ENCODE assay signal across 25 cellular contexts in genomic region chr11:59765068-59765770, GRCh38. TPM values are rescaled to one million over a fixed set of nuclear protein-coding genes. Genes with fewer than 3 reads are reported as not detected.
A peak's percentile ranks its signal among the peaks of the same experiment; 100 is the strongest.
DNase-seq lines count a peak whose midpoint lies in the region; ATAC-seq, FAIRE-seq and TF ChIP-seq lines count a peak whose summit lies in the region.
"Had no signal": no experiment of that assay in that cellular context is flagged by ENCODE, and none has a peak within 500 bp of the region (broad histone marks: within the 10 kb centered on the region; RNA-seq: fewer than 3 reads in every experiment).

No MANE protein-coding gene starts in this region.

- H3K27ac ChIP-seq in K562 (ENCODE audit: extremely low read depth, low read depth, low read length), result no peak overlapping the region
- no peak overlapping the region for H3K27ac ChIP-seq in neural progenitor cell
- H3K27ac ChIP-seq: body of pancreas, gastroesophageal sphincter, SK-N-MC had no signal

- intact Hi-C loops in K562 (cut with micrococcal nuclease), result no loop called here

- no peaks in the 10 kb centered on the region for H3K27me3 Mint-ChIP-seq in neural progenitor cell (ENCODE audit: insufficient read depth, low read depth)
- H3K27me3 Mint-ChIP-seq: activated CD4-positive, alpha-beta T cell treated with anti-CD3 and anti-CD28 coated beads for 36 hours had no signal

- H3K36me3 Mint-ChIP-seq in neural progenitor cell, result no peaks in the 10 kb centered on the region

- H3K9me3 Mint-ChIP-seq in neural progenitor cell, result no peaks in the 10 kb centered on the region

- CTCF ChIA-PET in K562 (lab: Yijun Ruan, JAX; ENCODE audit: low intra/inter-chr PET ratio), result no interaction called here

- in situ Hi-C loops in K562 (cut with MboI), result no loop called here

- POLR2A ChIA-PET in K562 (lab: Yijun Ruan, JAX), result interaction anchor here (0.8 to 3.4 kb wide), 2 partner anchors 10 kb away, joined by 3 to 32 read pairs; partner anchors contain the start of gene STX3

- H4K20me1 ChIP-seq in K562 (replicated peaks; ENCODE audit: control insufficient read depth, insufficient read depth, low read length), result peaks cover 23% of the 10 kb centered on the region
- H4K20me1 ChIP-seq in neural progenitor cell (ENCODE audit: low read depth), result peaks cover 8% of the 10 kb centered on the region

- WGBS in K562 (ENCODE audit: insufficient coverage, low coverage, missing lambda C conversion rate), result 44% methylated on average over 6 of the region's 6 CpGs

- FAIRE-seq in K562 (lab: Jason Lieb, UNC), result no peak
- FAIRE-seq: colon, RCC 7860 had no signal

- H3K9me3 ChIP-seq in K562 (replicated peaks; ENCODE audit: control insufficient read depth, insufficient read depth, low read depth, low read length) (no peaks in the 10 kb centered on the region), neural progenitor cell (ENCODE audit: low read depth) (no peaks in the 10 kb centered on the region)
- H3K9me3 ChIP-seq: body of pancreas, gastroesophageal sphincter had no signal

- no TSS peak for BruUV-seq in K562 (replicated peaks; lab: Mats Ljungman, UMichigan)

- TF ChIP-seq CTCF in K562 (IDR thresholded peaks at IDR 0.05 in 2 of 3, conservative IDR thresholded peaks at IDR 0.05 in 1 of 3; ENCODE audit: insufficient read depth in 2 of 3, low read depth in 1 of 3, low read length in 3 of 3) (no peak), neural progenitor cell (IDR thresholded peaks at IDR 0.05) (no peak)

- no peak overlapping the region for H3K9ac ChIP-seq in K562 (ENCODE audit: insufficient read depth in 1 of 2, low read depth in 2 of 2, low read length in 2 of 2)
- no peak overlapping the region for H3K9ac ChIP-seq in neural progenitor cell

- H3K4me3 Mint-ChIP-seq in neural progenitor cell, result no peak overlapping the region
- H3K4me3 Mint-ChIP-seq: activated CD4-positive, alpha-beta T cell treated with anti-CD3 and anti-CD28 coated beads for 36 hours had no signal

- H3K27me3 ChIP-seq in K562 (ENCODE audit: control insufficient read depth in 2 of 2, insufficient read depth in 2 of 2, low read length in 2 of 2) (no peaks in the 10 kb centered on the region), neural progenitor cell (no peaks in the 10 kb centered on the region)
- H3K27me3 ChIP-seq: body of pancreas, gastroesophageal sphincter had no signal

- H3K36me3 ChIP-seq in K562 (ENCODE audit: control insufficient read depth, insufficient read depth, low read length) (peaks cover 37% of the 10 kb centered on the region; the same call in 2 of the 3 replicates), neural progenitor cell (no peaks in the 10 kb centered on the region)

- no peak overlapping the region for H3K4me3 ChIP-seq in K562
- no peak overlapping the region for H3K4me3 ChIP-seq in neural progenitor cell
- H3K4me3 ChIP-seq: body of pancreas, gastroesophageal sphincter, SK-N-MC had no signal

- TF ChIP-seq EP300 in K562 (IDR thresholded peaks at IDR 0.05; ENCODE audit: low read length), result no peak

- H3K4me1 ChIP-seq in K562 (replicated peaks in 1 of 2; ENCODE audit: control insufficient read depth in 2 of 2, insufficient read depth in 2 of 2, low read length in 2 of 2) (peaks cover 20 to 35% of the 10 kb centered on the region in 2 experiments), neural progenitor cell (peaks cover 18% of the 10 kb centered on the region)

- H3K4me2 ChIP-seq in K562 (ENCODE audit: insufficient read depth, low read length) (no peak overlapping the region), neural progenitor cell (peak overlapping the region; percentile 52)

- H3K27ac Mint-ChIP-seq in neural progenitor cell, result no peak overlapping the region
- H3K27ac Mint-ChIP-seq: activated CD4-positive, alpha-beta T cell treated with anti-CD3 and anti-CD28 coated beads for 36 hours had no signal

- H3K9me1 ChIP-seq in K562 (ENCODE audit: control insufficient read depth, insufficient read depth, low read length), result peaks cover 2% of the 10 kb centered on the region

- DNase-seq in Ammon's horn (ENCODE audit: low spot score) (peak; percentile 26), CD1c-positive myeloid dendritic cell (ENCODE audit: extremely low spot score) (peak; percentile 75), K562 (ENCODE audit: extremely low read depth in 1 of 4, low spot score in 3 of 4) (no peak), neural progenitor cell (ENCODE audit: low spot score) (no peak), cerebellum (ENCODE audit: low spot score) (no peak), DMS53 treated with DMSO at 0.1 percent for 48 hours (lab: John Stamatoyannopoulos, UW; ENCODE audit: unreplicated experiment) (no peak)
- DNase-seq in activated CD4-positive, alpha-beta T cell treated with anti-CD3 and anti-CD28 coated beads for 48 hours, result no peak
- DNase-seq: activated CD4-positive, alpha-beta T cell treated with anti-CD3 and anti-CD28 coated beads for 36 hours; activated naive CD4-positive, alpha-beta T cell treated with anti-CD3 and anti-CD28 coated beads, Interleukin-2, amount 50 U/mL, for 16 hours; activated T-cell treated with anti-CD3 and anti-CD28 coated beads, Interleukin-2, amount 50 U/mL, for 1 hour; AML-193; body of pancreas; DMS 273 treated with DMSO at 0.1 percent for 48 hours; left ventricle myocardium superior; NCI-H1436; NCI-H2171 treated with DMSO at 0.1 percent for 48 hours; NCI-H774; stimulated activated CD4-positive, alpha-beta T cell treated with anti-CD3 and anti-CD28 coated beads, Interleukin-2, amount 100 ng/mL, for 24 hours had no signal

- no peak for TF ChIP-seq POLR2A in K562 (conservative IDR thresholded peaks at IDR 0.05)

- H3K4me1 Mint-ChIP-seq in neural progenitor cell, result peaks cover 4% of the 10 kb centered on the region

- no peaks in the 10 kb centered on the region for H3F3A ChIP-seq in neural progenitor cell (ENCODE audit: low read depth)

- no peak for TF ChIP-seq RAD21 in K562 (CRISPR knock-in tag; conservative IDR thresholded peaks at IDR 0.05 in 1 of 2, IDR thresholded peaks at IDR 0.05 in 1 of 2)

- no peak overlapping the region for H2AFZ ChIP-seq in K562 (ENCODE audit: low read depth, low read length)
- H2AFZ ChIP-seq in neural progenitor cell (replicated peaks), result no peak overlapping the region

- ATAC-seq in K562, result no peak
- ATAC-seq: activated CD4-positive, alpha-beta T cell treated with anti-CD3 and anti-CD28 coated beads for 36 hours; body of pancreas; gastroesophageal sphincter; left ventricle myocardium superior had no signal

- peaks cover 70% of the 10 kb centered on the region for H3K79me2 ChIP-seq in K562 (ENCODE audit: control insufficient read depth, insufficient read depth, low read length)
- peaks cover 74% of the 10 kb centered on the region for H3K79me2 ChIP-seq in neural progenitor cell (ENCODE audit: low read depth)

RNA-seq across cellular contexts. Expression of gene STX3, which starts 10.0 kb away (rescaled TPM):
- 37.7 and 53.0 TPM in 2 replicates for total RNA-seq in K562 (2011; cell fraction: chromatin; rRNA removed; ENCODE audit: low replicate concordance)
- total RNA-seq in K562 (2011; cell fraction: nucleolus; rRNA removed), result 20.0 and 22.1 TPM in 2 replicates
- 33.5 and 50.9 TPM in 2 replicates for total RNA-seq in K562 (2011; cell fraction: nucleoplasm; rRNA removed)
- 46.2 and 48.2 TPM in 2 replicates for total RNA-seq in K562 (2014; rRNA removed)
- 60.5 and 67.7 TPM in 2 replicates for total RNA-seq in K562 (2014; rRNA removed; fragmentation: Illumina TruSeq; extraction: Trizol)
- total RNA-seq in K562 (2015; rRNA removed; fragmentation: Illumina TruSeq; extraction: Trizol), result 91.6 and 94.0 TPM in 2 replicates
- 37.1 and 37.5 TPM in 2 replicates for total RNA-seq in K562 (2021)
- polyA plus RNA-seq in K562 (2011; rRNA removed), result 56.0 and 75.4 TPM in 2 replicates
- polyA plus RNA-seq in K562 (2011; cell fraction: cytosol; rRNA removed), result 37.5 and 56.2 TPM in 2 replicates
- 27.6 and 52.1 TPM in 2 replicates for polyA plus RNA-seq in K562 (2011; cell fraction: nucleus; rRNA removed)
- 50.5 and 70.4 TPM in 2 replicates for polyA plus RNA-seq in K562 (2012)
- 52.1 and 54.2 TPM in 2 replicates for polyA plus RNA-seq in K562 (2014; fragmentation: Illumina TruSeq; extraction: Trizol)
- polyA plus RNA-seq in K562 (2014; fragmentation: Nextera tagmentation; extraction: Ambion mirVana), result 10 to 100 TPM; 12.0 to 14.4 TPM
- polyA plus RNA-seq in K562 (2014; rRNA removed), result 48.7 and 52.2 TPM in 2 replicates
- polyA minus RNA-seq in K562 (2011; rRNA and poly(A)+ RNA removed), result 58.8 and 76.1 TPM in 2 replicates
- 20.0 and 27.8 TPM in 2 replicates for polyA minus RNA-seq in K562 (2011; cell fraction: cytosol; rRNA and poly(A)+ RNA removed)
- 15.6 and 39.2 TPM in 2 replicates for polyA minus RNA-seq in K562 (2011; cell fraction: nucleus; rRNA and poly(A)+ RNA removed)
- 34.8 and 52.4 TPM in 2 replicates for total RNA-seq in neural progenitor cell (ENCODE audit: low replicate concordance)
- 22.2 TPM for total RNA-seq in cerebellum

RNA-seq across cellular contexts. Expression of gene MRPL16, which starts 45.4 kb away (rescaled TPM):
- 44.3 and 58.4 TPM in 2 replicates for total RNA-seq in K562 (2011; cell fraction: chromatin; rRNA removed; ENCODE audit: low replicate concordance)
- total RNA-seq in K562 (2011; cell fraction: nucleolus; rRNA removed), result 43.0 and 45.4 TPM in 2 replicates
- 63.6 and 81.8 TPM in 2 replicates for total RNA-seq in K562 (2011; cell fraction: nucleoplasm; rRNA removed)
- 166 and 202 TPM in 2 replicates for total RNA-seq in K562 (2014; rRNA removed)
- total RNA-seq in K562 (2014; rRNA removed; fragmentation: Illumina TruSeq; extraction: Trizol), result 157 and 158 TPM in 2 replicates
- 139 and 146 TPM in 2 replicates for total RNA-seq in K562 (2015; rRNA removed; fragmentation: Illumina TruSeq; extraction: Trizol)
- 157 and 168 TPM in 2 replicates for total RNA-seq in K562 (2021)
- polyA plus RNA-seq in K562 (2011; rRNA removed), result 106 and 172 TPM in 2 replicates
- 79.0 and 152 TPM in 2 replicates for polyA plus RNA-seq in K562 (2011; cell fraction: cytosol; rRNA removed)
- 60.6 and 127 TPM in 2 replicates for polyA plus RNA-seq in K562 (2011; cell fraction: nucleus; rRNA removed)
- 108 and 136 TPM in 2 replicates for polyA plus RNA-seq in K562 (2012)
- 209 and 212 TPM in 2 replicates for polyA plus RNA-seq in K562 (2014; fragmentation: Illumina TruSeq; extraction: Trizol)
- 10 to 100 TPM; 63.3 to 99.3 TPM for polyA plus RNA-seq in K562 (2014; fragmentation: Nextera tagmentation; extraction: Ambion mirVana)
- polyA plus RNA-seq in K562 (2014; rRNA removed), result 191 and 196 TPM in 2 replicates
- 66.3 and 111 TPM in 2 replicates for polyA minus RNA-seq in K562 (2011; rRNA and poly(A)+ RNA removed)
- polyA minus RNA-seq in K562 (2011; cell fraction: cytosol; rRNA and poly(A)+ RNA removed), result 36.9 and 52.2 TPM in 2 replicates
- 16.4 and 34.3 TPM in 2 replicates for polyA minus RNA-seq in K562 (2011; cell fraction: nucleus; rRNA and poly(A)+ RNA removed)
- 42.3 and 49.8 TPM in 2 replicates for total RNA-seq in neural progenitor cell (ENCODE audit: low replicate concordance)
- 14.3 TPM for total RNA-seq in cerebellum

RNA-seq across cellular contexts. Expression of gene OR10V1, which starts 51.6 kb away (rescaled TPM):
- not detected in 2 replicates for total RNA-seq in K562 (2011; cell fraction: chromatin; rRNA removed; ENCODE audit: low replicate concordance)
- not detected in 2 replicates for total RNA-seq in K562 (2011; cell fraction: nucleolus; rRNA removed)
- not detected in 2 replicates for total RNA-seq in K562 (2011; cell fraction: nucleoplasm; rRNA removed)
- total RNA-seq in K562 (2014; rRNA removed) (not detected in 2 replicates), K562 (2014; rRNA removed; fragmentation: Illumina TruSeq; extraction: Trizol) (not detected in 2 replicates), K562 (2015; rRNA removed; fragmentation: Illumina TruSeq; extraction: Trizol) (not detected in 2 replicates), K562 (2021) (not detected in 2 replicates), neural progenitor cell (ENCODE audit: low replicate concordance) (not detected in 2 replicates), cerebellum (not detected)
- polyA plus RNA-seq in K562 (2011; rRNA removed) (not detected in 2 replicates), K562 (2014; fragmentation: Illumina TruSeq; extraction: Trizol) (not detected in 2 replicates), K562 (2014; fragmentation: Nextera tagmentation; extraction: Ambion mirVana) (not detected), K562 (2014; rRNA removed) (not detected in 2 replicates)
- polyA plus RNA-seq in K562 (2011; cell fraction: cytosol; rRNA removed), result not detected in 2 replicates
- polyA plus RNA-seq in K562 (2011; cell fraction: nucleus; rRNA removed), result not detected in 2 replicates
- polyA plus RNA-seq in K562 (2012), result not detected in 2 replicates
- not detected in 2 replicates for polyA minus RNA-seq in K562 (2011; rRNA and poly(A)+ RNA removed)
- not detected in 2 replicates for polyA minus RNA-seq in K562 (2011; cell fraction: cytosol; rRNA and poly(A)+ RNA removed)
- not detected in 2 replicates for polyA minus RNA-seq in K562 (2011; cell fraction: nucleus; rRNA and poly(A)+ RNA removed)
- total RNA-seq: activated CD4-positive, alpha-beta T cell treated with anti-CD3 and anti-CD28 coated beads for 36 hours; body of pancreas; gastroesophageal sphincter; HT1080; left ventricle myocardium superior; LHCN-M2; osteocyte had no signal

Comparison
In these comparisons a context has a peak if more than half of its experiments do, and no peak if none do; other contexts are left out.
1. DNase-seq: peak in Ammon's horn (single experiment) and CD1c-positive myeloid dendritic cell (single experiment); none in K562 (0 of 4), neural progenitor cell (single experiment), cerebellum (single experiment), DMS53 treated with DMSO at 0.1 percent for 48 hours (single experiment) and activated CD4-positive, alpha-beta T cell treated with anti-CD3 and anti-CD28 coated beads for 48 hours (single experiment).